8 cellular contexts compared by ENCODE assay signal in the genomic region with DNA sequence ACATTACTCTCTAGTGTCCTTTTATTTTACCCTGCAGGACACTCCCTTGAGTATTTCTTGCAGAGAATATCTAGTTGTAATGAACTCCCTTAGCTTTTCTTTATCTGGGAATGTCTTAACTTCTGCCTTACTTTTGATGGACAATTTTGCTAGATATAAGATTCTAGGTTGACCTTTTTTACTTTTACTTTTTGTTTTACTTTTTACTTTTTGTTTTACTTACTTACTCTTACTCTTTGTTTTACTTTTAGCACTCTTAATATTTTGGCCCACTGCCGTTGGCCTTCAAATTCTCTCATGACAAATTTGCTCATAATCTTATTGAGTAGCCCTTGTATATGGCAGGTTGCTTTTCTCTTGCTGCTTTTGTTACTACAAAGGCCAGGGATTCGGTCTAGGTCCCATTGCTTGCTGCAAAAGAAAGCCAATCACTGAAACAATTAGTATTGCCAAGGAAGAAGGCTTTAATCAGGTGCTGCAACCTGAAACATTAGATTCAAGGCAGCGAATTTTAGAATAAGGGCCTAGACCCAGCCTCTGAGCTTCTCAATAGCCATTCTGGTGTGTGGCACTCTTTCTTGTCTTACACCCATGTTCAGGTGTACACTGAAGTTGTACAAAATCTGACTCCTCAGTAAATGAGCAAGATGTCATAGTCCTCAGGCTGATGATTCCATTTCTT.
"Had no signal": no experiment of that assay in that cellular context is flagged by ENCODE, and none has a peak within 500 bp of the region (broad histone marks: within the 10 kb centered on the region; RNA-seq: fewer than 3 reads in every experiment).

No MANE protein-coding gene starts in this region.

- DNase-seq: H9, HCEC 1CT, HFFc6, KBM-7 had no signal

- H3K9me3 Mint-ChIP-seq: GM23338 had no signal

- H3K4me3 Mint-ChIP-seq: GM23338, H9, HFFc6 had no signal

- H3K27ac Mint-ChIP-seq: GM23338, H9, HFFc6 had no signal

- H3K27ac ChIP-seq: HL-60, KMS-11 had no signal

- H2AFZ ChIP-seq: GM23338 had no signal

- H3K4me1 Mint-ChIP-seq: GM23338, H9 had no signal

- ATAC-seq: GM23338, HepG2 had no signal

- H3K9ac ChIP-seq: KMS-11 had no signal

- H3K4me3 ChIP-seq: GM23338 had no signal

- H3K4me2 ChIP-seq: GM23338, KMS-11 had no signal
